8 cellular contexts compared by ENCODE assay signal in the genomic region with DNA sequence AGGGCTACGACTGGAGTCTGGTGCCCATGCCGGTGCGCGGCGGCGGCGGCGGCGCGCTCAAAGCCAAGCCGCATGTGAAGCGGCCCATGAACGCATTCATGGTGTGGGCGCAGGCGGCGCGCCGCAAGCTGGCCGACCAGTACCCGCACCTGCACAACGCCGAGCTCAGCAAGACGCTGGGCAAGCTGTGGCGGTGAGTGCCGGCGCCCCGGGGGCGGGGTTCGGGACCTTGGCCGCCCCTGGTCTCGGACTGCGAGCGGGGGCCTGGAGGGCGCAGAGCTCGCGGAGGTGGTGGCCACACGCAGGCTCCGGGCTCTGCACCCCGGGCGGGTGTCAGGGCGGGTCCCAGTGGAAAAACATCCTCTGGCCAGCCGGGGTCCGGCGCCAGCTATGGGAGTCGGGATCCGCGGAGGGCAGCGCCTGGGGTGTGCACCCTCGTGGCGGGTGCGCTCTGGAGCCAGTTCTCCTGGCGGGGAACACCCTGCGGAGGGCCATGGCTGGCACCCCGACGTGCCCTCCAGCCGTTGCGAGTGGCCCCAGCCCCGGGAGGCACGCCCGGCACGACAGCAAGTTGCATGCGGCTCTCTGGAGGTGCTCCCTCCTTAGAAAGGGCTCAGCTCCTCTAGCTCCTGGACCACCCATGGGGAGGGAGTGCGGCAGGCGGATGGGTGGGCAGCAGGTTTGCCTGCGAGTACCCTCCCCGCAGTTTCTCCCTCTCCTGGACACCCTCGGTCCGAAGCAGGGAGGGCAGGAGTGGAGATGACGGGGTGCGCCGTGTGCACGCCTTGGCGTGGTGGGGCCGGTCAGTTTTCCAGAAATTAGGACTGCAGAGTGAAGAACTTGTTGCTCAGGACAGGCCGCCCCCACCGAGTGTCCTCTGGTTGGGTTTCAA. TPM values are rescaled to one million over a fixed set of nuclear protein-coding genes. Genes with fewer than 3 reads are reported as not detected.
DNase-seq lines count a peak whose midpoint lies in the region; ATAC-seq and FAIRE-seq lines count a peak whose summit lies in the region.

No MANE protein-coding gene starts in this region.

- H3K27ac ChIP-seq in iPS-18a (ENCODE audit: low read length) = no peak overlapping the region
- no peak overlapping the region for H3K27ac ChIP-seq in small intestine (ENCODE audit: low read depth in 1 of 2, low read length in 1 of 2)
- no peak overlapping the region for H3K27ac ChIP-seq in aorta (ENCODE audit: low read depth in 1 of 2, low read length in 2 of 2)

- H3K36me3 ChIP-seq in iPS-18a (ENCODE audit: control insufficient read depth, low read depth, low read length) (no peaks in the 10 kb centered on the region), small intestine (ENCODE audit: control insufficient read depth in 2 of 2, insufficient read depth in 2 of 2, low read length in 2 of 2) (no peaks in the 10 kb centered on the region), aorta (ENCODE audit: control insufficient read depth in 1 of 2, insufficient read depth in 2 of 2, low read length in 1 of 2) (no peaks in the 10 kb centered on the region)

- peaks cover 8% of the 10 kb centered on the region for H3K27me3 Mint-ChIP-seq in activated T-cell treated with anti-CD3 and anti-CD28 coated beads, Interleukin-2, amount 50 U/mL, for 24 hours

- no peaks in the 10 kb centered on the region for H3K36me3 Mint-ChIP-seq in activated T-cell treated with anti-CD3 and anti-CD28 coated beads, Interleukin-2, amount 50 U/mL, for 24 hours (ENCODE audit: low read depth)

- H3K9me3 ChIP-seq in iPS-18a (ENCODE audit: control insufficient read depth, low read depth, low read length) (no peaks in the 10 kb centered on the region), small intestine (ENCODE audit: control insufficient read depth, low read depth) (no peaks in the 10 kb centered on the region), aorta (ENCODE audit: control insufficient read depth, low read length) (no peaks in the 10 kb centered on the region)

- H3K9me3 Mint-ChIP-seq in activated T-cell treated with anti-CD3 and anti-CD28 coated beads, Interleukin-2, amount 50 U/mL, for 24 hours = no peaks in the 10 kb centered on the region

- no peak for FAIRE-seq in small intestine (lab: Jason Lieb, UNC)

- 17 to 18% (median 18%) methylated on average over 57 to 76 of the region's 76 CpGs for WGBS in small intestine, 3 donors
- 9% methylated on average over 63 to 76 of the region's 76 CpGs for WGBS in aorta, 2 donors

- H3K4me3 ChIP-seq in iPS-18a (ENCODE audit: low read length) = peak overlapping the region; percentile 46
- H3K4me3 ChIP-seq in small intestine (ENCODE audit: low read depth in 1 of 2, low read length in 2 of 2) = peak overlapping the region; percentile 44 to 56
- H3K4me3 ChIP-seq in aorta (ENCODE audit: low read length in 2 of 2) = no peak overlapping the region

- peak overlapping the region; percentile 18 for H3K27ac Mint-ChIP-seq in activated T-cell treated with anti-CD3 and anti-CD28 coated beads, Interleukin-2, amount 50 U/mL, for 24 hours

- H3K4me1 Mint-ChIP-seq in activated T-cell treated with anti-CD3 and anti-CD28 coated beads, Interleukin-2, amount 50 U/mL, for 24 hours (ENCODE audit: low read depth) = peaks cover 15% of the 10 kb centered on the region

- intact Hi-C loops in aorta (cut with DNase I) = no loop called here

- no peaks in the 10 kb centered on the region for H3K4me1 ChIP-seq in iPS-18a (ENCODE audit: control insufficient read depth, low read depth, low read length)
- H3K4me1 ChIP-seq in small intestine (ENCODE audit: control insufficient read depth in 2 of 2, insufficient read depth in 1 of 2, low read depth in 1 of 2, low read length in 1 of 2) = no peaks in the 10 kb centered on the region
- no peaks in the 10 kb centered on the region for H3K4me1 ChIP-seq in aorta (ENCODE audit: control insufficient read depth in 1 of 2, insufficient read depth in 2 of 2, low read length in 2 of 2)

- ATAC-seq in aorta (ENCODE audit: low FRiP score) (no peak), GM18907 (IDR thresholded peaks at IDR 0.05; ENCODE audit: unreplicated experiment) (no peak)

- DNase-seq in NCI-H1417 (lab: John Stamatoyannopoulos, UW) (peak in 2 of 3 experiments; percentile 52 to 59), NCI-H1417 treated with DMSO at 0.1 percent for 48 hours (lab: John Stamatoyannopoulos, UW) (no peak), small intestine (no peak), aorta (no peak), NCI-H146 treated with DMSO at 0.1 percent for 48 hours (lab: John Stamatoyannopoulos, UW; ENCODE audit: unreplicated experiment) (no peak)
- peak; percentile 59 for DNase-seq in activated T-cell treated with anti-CD3 and anti-CD28 coated beads, Interleukin-2, amount 50 U/mL, for 24 hours

- H3K9ac ChIP-seq in iPS-18a (ENCODE audit: low read length) = no peak overlapping the region

- H3K27me3 ChIP-seq in iPS-18a (ENCODE audit: control insufficient read depth, insufficient read depth, low read length) (peaks cover 57% of the 10 kb centered on the region), small intestine (ENCODE audit: control insufficient read depth in 2 of 2, insufficient read depth in 2 of 2, low read length in 2 of 2) (peaks cover 10 to 22% of the 10 kb centered on the region in 2 donors), aorta (ENCODE audit: control insufficient read depth in 1 of 2, insufficient read depth in 2 of 2, low read length in 1 of 2) (no peaks in the 10 kb centered on the region)

- peak overlapping the region; percentile 54 for H3K4me3 Mint-ChIP-seq in activated T-cell treated with anti-CD3 and anti-CD28 coated beads, Interleukin-2, amount 50 U/mL, for 24 hours

RNA-seq across cellular contexts. Expression of gene SOX8, which starts 0.8 kb away (rescaled TPM):
- polyA plus RNA-seq in small intestine (1 to 10 TPM in 1 of 3 donors, under 1 TPM in 1, not detected in 1; 0.27 to 1.0 TPM), aorta (1 to 10 TPM; 1.0 to 5.7 TPM)
- 1 to 10 TPM; 2.2 to 7.0 TPM for total RNA-seq in aorta

RNA-seq across cellular contexts. Expression of gene LMF1, which starts 11.6 kb away (rescaled TPM):
- polyA plus RNA-seq in small intestine = 1 to 10 TPM; 8.2 to 9.4 (median 8.9) TPM
- 10 to 100 TPM; 18.2 to 38.4 TPM for total RNA-seq in aorta
- polyA plus RNA-seq in aorta = 10 to 100 TPM in 1 of 2 donors, 1 to 10 TPM in 1; 8.8 to 75.0 TPM

Comparison
In these comparisons a context has a peak if more than half of its experiments do, and no peak if none do; other contexts are left out.
1. DNase-seq: peak in NCI-H1417 (2 of 3) and activated T-cell treated with anti-CD3 and anti-CD28 coated beads, Interleukin-2, amount 50 U/mL, for 24 hours (single experiment); none in NCI-H1417 treated with DMSO at 0.1 percent for 48 hours (single experiment), small intestine (single experiment), aorta (0 of 2) and NCI-H146 treated with DMSO at 0.1 percent for 48 hours (single experiment).
2. H3K4me3 ChIP-seq: peak in iPS-18a (single experiment) and small intestine (2 of 2); none in aorta (0 of 2).